1 cellular context compared by ENCODE assay signal in the genomic region with DNA sequence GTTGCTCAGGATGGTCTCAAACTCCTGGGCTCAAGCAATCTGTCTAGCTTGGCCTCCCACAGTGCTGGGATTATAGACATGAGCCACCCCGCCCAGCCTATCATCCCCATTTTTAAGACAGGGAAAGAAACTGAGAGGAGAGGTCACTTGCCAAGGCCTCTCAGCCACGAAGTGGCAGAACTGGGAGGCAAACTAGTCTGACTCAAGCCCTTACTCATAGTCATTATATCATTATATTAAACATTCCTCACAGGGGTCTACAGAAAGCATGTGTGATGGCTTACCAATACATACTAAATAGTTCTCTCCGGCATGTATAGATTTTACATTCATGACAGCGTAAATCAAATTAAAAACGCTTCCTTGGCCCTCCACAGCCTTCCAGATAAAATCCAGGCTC.
TF ChIP-seq lines count a peak whose summit lies in the region.

No MANE protein-coding gene starts in this region.

TF ChIP-seq in K562, 482 proteins besides CTCF, POLR2A, EP300 and RAD21 (continued from another document):
- TF ChIP-seq, protein P1, sequence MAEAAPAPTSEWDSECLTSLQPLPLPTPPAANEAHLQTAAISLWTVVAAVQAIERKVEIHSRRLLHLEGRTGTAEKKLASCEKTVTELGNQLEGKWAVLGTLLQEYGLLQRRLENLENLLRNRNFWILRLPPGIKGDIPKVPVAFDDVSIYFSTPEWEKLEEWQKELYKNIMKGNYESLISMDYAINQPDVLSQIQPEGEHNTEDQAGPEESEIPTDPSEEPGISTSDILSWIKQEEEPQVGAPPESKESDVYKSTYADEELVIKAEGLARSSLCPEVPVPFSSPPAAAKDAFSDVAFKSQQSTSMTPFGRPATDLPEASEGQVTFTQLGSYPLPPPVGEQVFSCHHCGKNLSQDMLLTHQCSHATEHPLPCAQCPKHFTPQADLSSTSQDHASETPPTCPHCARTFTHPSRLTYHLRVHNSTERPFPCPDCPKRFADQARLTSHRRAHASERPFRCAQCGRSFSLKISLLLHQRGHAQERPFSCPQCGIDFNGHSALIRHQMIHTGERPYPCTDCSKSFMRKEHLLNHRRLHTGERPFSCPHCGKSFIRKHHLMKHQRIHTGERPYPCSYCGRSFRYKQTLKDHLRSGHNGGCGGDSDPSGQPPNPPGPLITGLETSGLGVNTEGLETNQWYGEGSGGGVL (CRISPR knock-in tag; IDR thresholded peaks at IDR 0.05), result no peak
- TF ChIP-seq EGR1 (conservative IDR thresholded peaks at IDR 0.05) (no peak), YY1 (IDR thresholded peaks at IDR 0.05; ENCODE audit: borderline replicate concordance in 1 of 3, control insufficient read depth in 1 of 3, extremely low read depth in 1 of 3, insufficient read depth in 3 of 3, insufficient read length in 1 of 3, insufficient replicate concordance in 2 of 3, low read depth in 1 of 3, low read length in 2 of 3) (no peak), EP400 (IDR thresholded peaks at IDR 0.05) (no peak)
- TF ChIP-seq, protein P2, sequence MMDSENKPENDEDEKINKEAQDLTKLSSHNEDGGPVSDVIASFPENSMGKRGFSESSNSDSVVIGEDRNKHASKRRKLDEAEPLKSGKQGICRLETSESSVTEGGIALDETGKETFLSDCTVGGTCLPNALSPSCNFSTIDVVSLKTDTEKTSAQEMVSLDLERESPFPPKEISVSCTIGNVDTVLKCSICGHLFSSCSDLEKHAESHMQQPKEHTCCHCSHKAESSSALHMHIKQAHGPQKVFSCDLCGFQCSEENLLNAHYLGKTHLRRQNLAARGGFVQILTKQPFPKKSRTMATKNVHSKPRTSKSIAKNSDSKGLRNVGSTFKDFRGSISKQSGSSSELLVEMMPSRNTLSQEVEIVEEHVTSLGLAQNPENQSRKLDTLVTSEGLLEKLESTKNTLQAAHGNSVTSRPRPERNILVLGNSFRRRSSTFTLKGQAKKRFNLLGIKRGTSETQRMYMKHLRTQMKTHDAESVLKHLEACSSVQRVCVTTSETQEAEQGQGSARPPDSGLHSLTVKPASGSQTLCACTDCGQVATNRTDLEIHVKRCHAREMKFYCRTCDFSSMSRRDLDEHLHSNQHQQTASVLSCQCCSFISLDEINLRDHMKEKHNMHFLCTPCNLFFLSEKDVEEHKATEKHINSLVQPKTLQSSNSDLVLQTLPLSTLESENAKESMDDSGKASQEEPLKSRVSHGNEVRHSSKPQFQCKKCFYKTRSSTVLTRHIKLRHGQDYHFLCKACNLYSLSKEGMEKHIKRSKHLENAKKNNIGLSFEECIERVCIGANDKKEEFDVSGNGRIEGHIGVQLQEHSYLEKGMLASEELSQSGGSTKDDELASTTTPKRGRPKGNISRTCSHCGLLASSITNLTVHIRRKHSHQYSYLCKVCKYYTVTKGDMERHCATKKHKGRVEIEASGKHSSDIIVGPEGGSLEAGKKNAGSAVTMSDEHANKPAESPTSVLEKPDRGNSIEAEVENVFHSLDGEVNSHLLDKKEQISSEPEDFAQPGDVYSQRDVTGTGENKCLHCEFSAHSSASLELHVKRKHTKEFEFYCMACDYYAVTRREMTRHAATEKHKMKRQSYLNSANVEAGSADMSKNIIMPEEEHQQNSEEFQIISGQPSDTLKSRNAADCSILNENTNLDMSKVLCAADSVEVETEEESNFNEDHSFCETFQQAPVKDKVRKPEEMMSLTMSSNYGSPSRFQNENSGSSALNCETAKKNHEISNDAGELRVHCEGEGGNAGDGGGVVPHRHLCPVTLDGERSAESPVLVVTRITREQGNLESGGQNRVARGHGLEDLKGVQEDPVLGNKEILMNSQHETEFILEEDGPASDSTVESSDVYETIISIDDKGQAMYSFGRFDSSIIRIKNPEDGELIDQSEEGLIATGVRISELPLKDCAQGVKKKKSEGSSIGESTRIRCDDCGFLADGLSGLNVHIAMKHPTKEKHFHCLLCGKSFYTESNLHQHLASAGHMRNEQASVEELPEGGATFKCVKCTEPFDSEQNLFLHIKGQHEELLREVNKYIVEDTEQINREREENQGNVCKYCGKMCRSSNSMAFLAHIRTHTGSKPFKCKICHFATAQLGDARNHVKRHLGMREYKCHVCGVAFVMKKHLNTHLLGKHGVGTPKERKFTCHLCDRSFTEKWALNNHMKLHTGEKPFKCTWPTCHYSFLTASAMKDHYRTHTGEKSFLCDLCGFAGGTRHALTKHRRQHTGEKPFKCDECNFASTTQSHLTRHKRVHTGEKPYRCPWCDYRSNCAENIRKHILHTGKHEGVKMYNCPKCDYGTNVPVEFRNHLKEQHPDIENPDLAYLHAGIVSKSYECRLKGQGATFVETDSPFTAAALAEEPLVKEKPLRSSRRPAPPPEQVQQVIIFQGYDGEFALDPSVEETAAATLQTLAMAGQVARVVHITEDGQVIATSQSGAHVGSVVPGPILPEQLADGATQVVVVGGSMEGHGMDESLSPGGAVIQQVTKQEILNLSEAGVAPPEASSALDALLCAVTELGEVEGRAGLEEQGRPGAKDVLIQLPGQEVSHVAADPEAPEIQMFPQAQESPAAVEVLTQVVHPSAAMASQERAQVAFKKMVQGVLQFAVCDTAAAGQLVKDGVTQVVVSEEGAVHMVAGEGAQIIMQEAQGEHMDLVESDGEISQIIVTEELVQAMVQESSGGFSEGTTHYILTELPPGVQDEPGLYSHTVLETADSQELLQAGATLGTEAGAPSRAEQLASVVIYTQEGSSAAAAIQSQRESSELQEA (IDR thresholded peaks at IDR 0.05; ENCODE audit: low read depth), result no peak
